In the genomic region with DNA sequence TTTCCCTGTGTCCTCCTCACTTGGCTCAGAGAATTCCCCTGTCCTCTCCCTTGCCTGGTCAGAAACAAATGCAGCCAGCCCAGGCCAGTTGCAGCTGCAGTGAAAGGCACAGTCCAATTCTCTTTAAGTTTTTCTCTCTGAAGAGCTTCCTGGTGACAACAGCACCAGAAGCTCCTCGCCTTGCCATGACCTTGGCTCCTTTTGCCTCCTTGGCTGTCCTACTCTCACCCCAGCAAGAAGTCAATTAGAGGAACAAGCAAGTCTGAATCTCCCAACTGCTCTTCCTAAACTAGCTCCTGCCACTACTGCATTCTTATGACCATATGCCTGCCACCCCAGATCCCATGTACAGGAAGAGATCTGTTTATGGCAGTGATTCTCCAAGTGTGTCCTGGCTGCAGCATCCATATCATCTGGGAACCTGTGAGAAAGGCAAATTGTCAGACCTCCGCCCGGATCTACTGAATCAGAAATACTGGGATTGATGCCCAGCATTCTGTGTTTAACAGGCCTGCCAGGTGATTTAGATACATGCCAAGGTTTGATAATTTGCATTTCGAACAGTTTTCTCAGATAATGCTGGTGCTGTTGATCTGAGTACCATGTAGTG, we compare ENCODE assay signal across 2 cellular contexts.
TF ChIP-seq lines count a peak whose summit lies in the region.

No MANE protein-coding gene starts in this region.

TF ChIP-seq in SK-N-SH, 30 proteins besides CTCF, POLR2A, EP300 and RAD21 (continued from another document):
- TF ChIP-seq, protein P1, sequence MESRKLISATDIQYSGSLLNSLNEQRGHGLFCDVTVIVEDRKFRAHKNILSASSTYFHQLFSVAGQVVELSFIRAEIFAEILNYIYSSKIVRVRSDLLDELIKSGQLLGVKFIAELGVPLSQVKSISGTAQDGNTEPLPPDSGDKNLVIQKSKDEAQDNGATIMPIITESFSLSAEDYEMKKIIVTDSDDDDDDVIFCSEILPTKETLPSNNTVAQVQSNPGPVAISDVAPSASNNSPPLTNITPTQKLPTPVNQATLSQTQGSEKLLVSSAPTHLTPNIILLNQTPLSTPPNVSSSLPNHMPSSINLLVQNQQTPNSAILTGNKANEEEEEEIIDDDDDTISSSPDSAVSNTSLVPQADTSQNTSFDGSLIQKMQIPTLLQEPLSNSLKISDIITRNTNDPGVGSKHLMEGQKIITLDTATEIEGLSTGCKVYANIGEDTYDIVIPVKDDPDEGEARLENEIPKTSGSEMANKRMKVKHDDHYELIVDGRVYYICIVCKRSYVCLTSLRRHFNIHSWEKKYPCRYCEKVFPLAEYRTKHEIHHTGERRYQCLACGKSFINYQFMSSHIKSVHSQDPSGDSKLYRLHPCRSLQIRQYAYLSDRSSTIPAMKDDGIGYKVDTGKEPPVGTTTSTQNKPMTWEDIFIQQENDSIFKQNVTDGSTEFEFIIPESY (IDR thresholded peaks at IDR 0.05; ENCODE audit: borderline replicate concordance, low read depth), result no peak
- TF ChIP-seq YY1 (IDR thresholded peaks at IDR 0.05; ENCODE audit: low read depth) (no peak), RCOR1 (IDR thresholded peaks at IDR 0.05; ENCODE audit: low read length) (no peak), GABPA (IDR thresholded peaks at IDR 0.05; ENCODE audit: low read depth) (no peak), EZH2phosphoT487 (IDR thresholded peaks at IDR 0.05; ENCODE audit: borderline replicate concordance, low read depth) (no peak), SIN3A (IDR thresholded peaks at IDR 0.05; ENCODE audit: borderline replicate concordance, low read depth, low read length) (no peak), POLR2AphosphoS5 (IDR thresholded peaks at IDR 0.05; ENCODE audit: low read depth, low read length) (no peak), NFIC (IDR thresholded peaks at IDR 0.05; ENCODE audit: borderline replicate concordance) (no peak), TCF12 (IDR thresholded peaks at IDR 0.05) (no peak), MEF2A (IDR thresholded peaks at IDR 0.05; ENCODE audit: borderline replicate concordance, low read depth) (no peak)
- TF ChIP-seq, protein P2, sequence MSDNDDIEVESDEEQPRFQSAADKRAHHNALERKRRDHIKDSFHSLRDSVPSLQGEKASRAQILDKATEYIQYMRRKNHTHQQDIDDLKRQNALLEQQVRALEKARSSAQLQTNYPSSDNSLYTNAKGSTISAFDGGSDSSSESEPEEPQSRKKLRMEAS (IDR thresholded peaks at IDR 0.05; ENCODE audit: low read depth), result no peak
- TF ChIP-seq, protein P3, sequence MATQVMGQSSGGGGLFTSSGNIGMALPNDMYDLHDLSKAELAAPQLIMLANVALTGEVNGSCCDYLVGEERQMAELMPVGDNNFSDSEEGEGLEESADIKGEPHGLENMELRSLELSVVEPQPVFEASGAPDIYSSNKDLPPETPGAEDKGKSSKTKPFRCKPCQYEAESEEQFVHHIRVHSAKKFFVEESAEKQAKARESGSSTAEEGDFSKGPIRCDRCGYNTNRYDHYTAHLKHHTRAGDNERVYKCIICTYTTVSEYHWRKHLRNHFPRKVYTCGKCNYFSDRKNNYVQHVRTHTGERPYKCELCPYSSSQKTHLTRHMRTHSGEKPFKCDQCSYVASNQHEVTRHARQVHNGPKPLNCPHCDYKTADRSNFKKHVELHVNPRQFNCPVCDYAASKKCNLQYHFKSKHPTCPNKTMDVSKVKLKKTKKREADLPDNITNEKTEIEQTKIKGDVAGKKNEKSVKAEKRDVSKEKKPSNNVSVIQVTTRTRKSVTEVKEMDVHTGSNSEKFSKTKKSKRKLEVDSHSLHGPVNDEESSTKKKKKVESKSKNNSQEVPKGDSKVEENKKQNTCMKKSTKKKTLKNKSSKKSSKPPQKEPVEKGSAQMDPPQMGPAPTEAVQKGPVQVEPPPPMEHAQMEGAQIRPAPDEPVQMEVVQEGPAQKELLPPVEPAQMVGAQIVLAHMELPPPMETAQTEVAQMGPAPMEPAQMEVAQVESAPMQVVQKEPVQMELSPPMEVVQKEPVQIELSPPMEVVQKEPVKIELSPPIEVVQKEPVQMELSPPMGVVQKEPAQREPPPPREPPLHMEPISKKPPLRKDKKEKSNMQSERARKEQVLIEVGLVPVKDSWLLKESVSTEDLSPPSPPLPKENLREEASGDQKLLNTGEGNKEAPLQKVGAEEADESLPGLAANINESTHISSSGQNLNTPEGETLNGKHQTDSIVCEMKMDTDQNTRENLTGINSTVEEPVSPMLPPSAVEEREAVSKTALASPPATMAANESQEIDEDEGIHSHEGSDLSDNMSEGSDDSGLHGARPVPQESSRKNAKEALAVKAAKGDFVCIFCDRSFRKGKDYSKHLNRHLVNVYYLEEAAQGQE (IDR thresholded peaks at IDR 0.05; ENCODE audit: low read depth, low read length), result no peak
- TF ChIP-seq, protein P4, sequence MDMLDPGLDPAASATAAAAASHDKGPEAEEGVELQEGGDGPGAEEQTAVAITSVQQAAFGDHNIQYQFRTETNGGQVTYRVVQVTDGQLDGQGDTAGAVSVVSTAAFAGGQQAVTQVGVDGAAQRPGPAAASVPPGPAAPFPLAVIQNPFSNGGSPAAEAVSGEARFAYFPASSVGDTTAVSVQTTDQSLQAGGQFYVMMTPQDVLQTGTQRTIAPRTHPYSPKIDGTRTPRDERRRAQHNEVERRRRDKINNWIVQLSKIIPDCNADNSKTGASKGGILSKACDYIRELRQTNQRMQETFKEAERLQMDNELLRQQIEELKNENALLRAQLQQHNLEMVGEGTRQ (IDR thresholded peaks at IDR 0.05; ENCODE audit: borderline replicate concordance, low read depth, low read length), result no peak

TF ChIP-seq in SK-N-SH treated with all-trans-retinoic acid at 6 μM for 48 hours, 23 proteins besides CTCF, POLR2A, EP300 and RAD21 (continued from another document):
- TF ChIP-seq, protein P5, sequence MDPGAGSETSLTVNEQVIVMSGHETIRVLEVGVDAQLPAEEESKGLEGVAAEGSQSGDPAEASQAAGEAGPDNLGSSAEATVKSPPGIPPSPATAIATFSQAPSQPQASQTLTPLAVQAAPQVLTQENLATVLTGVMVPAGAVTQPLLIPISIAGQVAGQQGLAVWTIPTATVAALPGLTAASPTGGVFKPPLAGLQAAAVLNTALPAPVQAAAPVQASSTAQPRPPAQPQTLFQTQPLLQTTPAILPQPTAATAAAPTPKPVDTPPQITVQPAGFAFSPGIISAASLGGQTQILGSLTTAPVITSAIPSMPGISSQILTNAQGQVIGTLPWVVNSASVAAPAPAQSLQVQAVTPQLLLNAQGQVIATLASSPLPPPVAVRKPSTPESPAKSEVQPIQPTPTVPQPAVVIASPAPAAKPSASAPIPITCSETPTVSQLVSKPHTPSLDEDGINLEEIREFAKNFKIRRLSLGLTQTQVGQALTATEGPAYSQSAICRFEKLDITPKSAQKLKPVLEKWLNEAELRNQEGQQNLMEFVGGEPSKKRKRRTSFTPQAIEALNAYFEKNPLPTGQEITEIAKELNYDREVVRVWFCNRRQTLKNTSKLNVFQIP (CRISPR knock-in tag; IDR thresholded peaks at IDR 0.05; ENCODE audit: borderline replicate concordance, low read depth), result no peak
- TF ChIP-seq RARB (CRISPR knock-in tag; IDR thresholded peaks at IDR 0.05) (no peak), SNAI2 (CRISPR knock-in tag; IDR thresholded peaks at IDR 0.05) (no peak), ZFP30 (CRISPR knock-in tag; IDR thresholded peaks at IDR 0.05) (no peak)
